ENCODE assay signal across 26 cellular contexts in the genomic region with DNA sequence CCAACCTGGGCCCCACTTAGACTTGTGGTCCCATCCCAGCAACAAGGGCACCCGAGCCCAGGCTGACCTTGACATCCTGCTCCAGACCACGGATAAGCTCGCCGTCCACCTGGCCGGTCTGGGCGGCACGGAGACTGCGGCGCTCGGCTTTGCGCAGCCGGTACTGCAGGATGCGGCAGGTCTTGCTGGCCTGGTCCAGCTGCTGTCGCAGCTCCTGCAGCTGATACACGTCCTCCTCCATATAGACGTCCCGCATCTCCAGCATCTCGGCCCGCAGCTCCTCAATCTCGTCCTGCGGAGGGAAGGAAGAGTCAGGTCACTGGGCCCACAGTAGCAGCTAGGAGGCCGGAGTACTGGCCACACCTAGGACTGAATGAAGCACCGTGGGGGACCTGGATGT. TPM values are rescaled to one million over a fixed set of nuclear protein-coding genes. Genes with fewer than 3 reads are reported as not detected.
"Had no signal": no experiment of that assay in that cellular context is flagged by ENCODE, and none has a peak within 500 bp of the region (broad histone marks: within the 10 kb centered on the region; RNA-seq: fewer than 3 reads in every experiment).

No MANE protein-coding gene starts in this region.

- H3K9me3 ChIP-seq: gastrocnemius medialis, mucosa of descending colon, SK-N-SH, upper lobe of right lung had no signal

- H3K4me3 ChIP-seq: gastrocnemius medialis, mucosa of descending colon, smooth muscle cell, upper lobe of right lung had no signal

- DNase-seq: activated CD4-positive, alpha-beta T cell treated with anti-CD3 and anti-CD28 coated beads for 1 hour; activated CD8-positive, alpha-beta memory T cell treated with anti-CD3 and anti-CD28 coated beads, Interleukin-2, amount 50 U/mL, for 4 hours; activated CD8-positive, alpha-beta T cell treated with anti-CD3 and anti-CD28 coated beads, Interleukin-2, amount 10 ng/mL, durations not matched to agents 7 days and 5 days; activated gamma-delta T cell treated with Interleukin-2 at 50 U/mL for 16 hours; activated naive CD8-positive, alpha-beta T cell treated with anti-CD3 and anti-CD28 coated beads, Interleukin-2, amount 10 ng/mL, durations not matched to agents 7 days and 5 days; activated T-cell treated with anti-CD3 and anti-CD28 coated beads, Interleukin-2, amount 50 U/mL, for 72 hours; aorta; erythroblast; gastrocnemius medialis; mucosa of descending colon; naive thymus-derived CD8-positive, alpha-beta T cell; occipital lobe; SK-N-SH; stimulated activated CD4-positive, alpha-beta T cell treated with anti-CD3 and anti-CD28 coated beads, Interleukin-4, amount 100 ng/mL, for 4 hours; stimulated activated CD8-positive, alpha-beta memory T cell treated with anti-CD3 and anti-CD28 coated beads, Interleukin-4, amount 100 ng/mL, for 48 hours; T-cell; T1000; upper lobe of right lung had no signal

- H3K27me3 ChIP-seq: gastrocnemius medialis, upper lobe of right lung had no signal

- H3K36me3 Mint-ChIP-seq: activated naive CD8-positive, alpha-beta T cell treated with anti-CD3 and anti-CD28 coated beads, Interleukin-2, amount 10 ng/mL, durations not matched to agents 7 days and 5 days; naive thymus-derived CD8-positive, alpha-beta T cell; T-cell had no signal

- H3K27me3 Mint-ChIP-seq: activated naive CD8-positive, alpha-beta T cell treated with anti-CD3 and anti-CD28 coated beads, Interleukin-2, amount 10 ng/mL, durations not matched to agents 7 days and 5 days; naive thymus-derived CD8-positive, alpha-beta T cell; progenitor cell of endocrine pancreas; stimulated activated naive CD8-positive, alpha-beta T cell treated with anti-CD3 and anti-CD28 coated beads, Interleukin-15, Interleukin-2, amounts not matched to agents 100 ng/mL and 50 ng/mL, for 24 hours; T-cell had no signal

- H3K27ac Mint-ChIP-seq: activated CD8-positive, alpha-beta T cell treated with anti-CD3 and anti-CD28 coated beads, Interleukin-2, amount 10 ng/mL, durations not matched to agents 7 days and 5 days; activated naive CD8-positive, alpha-beta T cell treated with anti-CD3 and anti-CD28 coated beads, Interleukin-2, amount 10 ng/mL, durations not matched to agents 7 days and 5 days; activated T-cell treated with anti-CD3 and anti-CD28 coated beads, Interleukin-2, amount 50 U/mL, for 72 hours; progenitor cell of endocrine pancreas; T-cell had no signal

- H3K27ac ChIP-seq: gastrocnemius medialis, upper lobe of right lung had no signal

- H3K4me2 ChIP-seq: SK-N-SH, smooth muscle cell had no signal

- H3K4me3 Mint-ChIP-seq: activated CD8-positive, alpha-beta T cell treated with anti-CD3 and anti-CD28 coated beads, Interleukin-2, amount 10 ng/mL, durations not matched to agents 7 days and 5 days; activated naive CD8-positive, alpha-beta T cell treated with anti-CD3 and anti-CD28 coated beads, Interleukin-2, amount 10 ng/mL, durations not matched to agents 7 days and 5 days; activated T-cell treated with anti-CD3 and anti-CD28 coated beads, Interleukin-2, amount 50 U/mL, for 72 hours; stimulated activated naive CD8-positive, alpha-beta T cell treated with anti-CD3 and anti-CD28 coated beads, Interleukin-15, Interleukin-2, amounts not matched to agents 100 ng/mL and 50 ng/mL, for 24 hours; T-cell had no signal

- H3K9me3 Mint-ChIP-seq: activated naive CD8-positive, alpha-beta T cell treated with anti-CD3 and anti-CD28 coated beads, Interleukin-2, amount 10 ng/mL, durations not matched to agents 7 days and 5 days; activated T-cell treated with anti-CD3 and anti-CD28 coated beads, Interleukin-2, amount 50 U/mL, for 72 hours; naive thymus-derived CD8-positive, alpha-beta T cell; stimulated activated naive CD8-positive, alpha-beta T cell treated with anti-CD3 and anti-CD28 coated beads, Interleukin-15, Interleukin-2, amounts not matched to agents 100 ng/mL and 50 ng/mL, for 24 hours; T-cell had no signal

- ATAC-seq: activated CD8-positive, alpha-beta T cell treated with anti-CD3 and anti-CD28 coated beads, Interleukin-2, amount 10 ng/mL, durations not matched to agents 7 days and 5 days; activated T-cell treated with anti-CD3 and anti-CD28 coated beads, Interleukin-2, amount 50 U/mL, for 72 hours; gastrocnemius medialis; left lobe of liver; mucosa of descending colon; naive thymus-derived CD8-positive, alpha-beta T cell; right cardiac atrium; T-cell; upper lobe of right lung had no signal

- H3K9ac ChIP-seq: SK-N-SH had no signal

RNA-seq across cellular contexts. Expression of a gene that starts 36.8 kb away (rescaled TPM):
- total RNA-seq: activated CD8-positive, alpha-beta T cell treated with anti-CD3 and anti-CD28 coated beads, Interleukin-2, amount 10 ng/mL, durations not matched to agents 7 days and 5 days; activated naive CD8-positive, alpha-beta T cell treated with anti-CD3 and anti-CD28 coated beads, Interleukin-2, amount 10 ng/mL, durations not matched to agents 7 days and 5 days; activated T-cell treated with anti-CD3 and anti-CD28 coated beads, Interleukin-2, amount 50 U/mL, for 72 hours; chondrocyte; gastrocnemius medialis; left lobe of liver; lung microvascular endothelial cell; naive thymus-derived CD8-positive, alpha-beta T cell; right cardiac atrium; smooth muscle cell; temporal lobe had no signal
- polyA plus RNA-seq: smooth muscle cell had no signal
